ENCODE assay signal across 12 cellular contexts in genomic region chr15:56786966-56787365, GRCh38. TPM values are rescaled to one million over a fixed set of nuclear protein-coding genes. Genes with fewer than 3 reads are reported as not detected.
DNase-seq lines count a peak whose midpoint lies in the region; ATAC-seq and TF ChIP-seq lines count a peak whose summit lies in the region.
"Had no signal": no experiment of that assay in that cellular context is flagged by ENCODE, and none has a peak within 500 bp of the region (broad histone marks: within the 10 kb centered on the region; RNA-seq: fewer than 3 reads in every experiment).

No MANE protein-coding gene starts in this region.

- H3K9me3 Mint-ChIP-seq in activated CD4-positive, alpha-beta T cell treated with anti-CD3 and anti-CD28 coated beads, Interleukin-2, amount 10 ng/mL, durations not matched to agents 24 days and 14 days, result peaks cover 13% of the 10 kb centered on the region

- DNase-seq in activated CD4-positive, alpha-beta T cell treated with anti-CD3 and anti-CD28 coated beads, Interleukin-2, amount 10 ng/mL, durations not matched to agents 24 days and 14 days, result no peak
- no peak for DNase-seq in activated CD4-positive, alpha-beta T cell treated with anti-CD3 and anti-CD28 coated beads for 48 hours
- DNase-seq in foreskin fibroblast (peak; percentile 46 to 53), globus pallidus (ENCODE audit: low spot score) (no peak), mucosa of descending colon (no peak)
- DNase-seq: body of pancreas, NCI-H2227 treated with DMSO at 0.1 percent for 48 hours, occipital lobe had no signal

- H3K27ac Mint-ChIP-seq in activated CD4-positive, alpha-beta T cell treated with anti-CD3 and anti-CD28 coated beads, Interleukin-2, amount 10 ng/mL, durations not matched to agents 24 days and 14 days, result peak overlapping the region; percentile 74

- H3K4me3 ChIP-seq in foreskin fibroblast (ENCODE audit: low read depth in 1 of 2, low read length in 2 of 2) (no peak overlapping the region), mucosa of descending colon (no peak overlapping the region)
- H3K4me3 ChIP-seq: body of pancreas, tibial nerve had no signal

- no peaks in the 10 kb centered on the region for H3K4me1 ChIP-seq in mucosa of descending colon (ENCODE audit: low read depth)
- H3K4me1 ChIP-seq: body of pancreas, tibial nerve had no signal

- peaks cover 3% of the 10 kb centered on the region for H3K9me3 ChIP-seq in mucosa of descending colon
- H3K9me3 ChIP-seq: body of pancreas had no signal

- ATAC-seq in GM21381 (IDR thresholded peaks at IDR 0.05; ENCODE audit: unreplicated experiment), result peak; percentile 80
- ATAC-seq in HG03378 (IDR thresholded peaks at IDR 0.05; ENCODE audit: unreplicated experiment), result peak; percentile 83
- ATAC-seq in HG02759 (IDR thresholded peaks at IDR 0.05; ENCODE audit: unreplicated experiment), result no peak
- no peak for ATAC-seq in mucosa of descending colon
- ATAC-seq: body of pancreas had no signal

- peaks cover 12% of the 10 kb centered on the region for H3K36me3 Mint-ChIP-seq in activated CD4-positive, alpha-beta T cell treated with anti-CD3 and anti-CD28 coated beads, Interleukin-2, amount 10 ng/mL, durations not matched to agents 24 days and 14 days (ENCODE audit: low read depth)

- peaks cover 15% of the 10 kb centered on the region for H3K4me1 Mint-ChIP-seq in activated CD4-positive, alpha-beta T cell treated with anti-CD3 and anti-CD28 coated beads, Interleukin-2, amount 10 ng/mL, durations not matched to agents 24 days and 14 days

- TF ChIP-seq CTCF in foreskin fibroblast (IDR thresholded peaks at IDR 0.05; ENCODE audit: low read depth, low read length) (no peak), mucosa of descending colon (IDR thresholded peaks at IDR 0.05) (no peak)

- no peaks in the 10 kb centered on the region for H3K27me3 Mint-ChIP-seq in activated CD4-positive, alpha-beta T cell treated with anti-CD3 and anti-CD28 coated beads, Interleukin-2, amount 10 ng/mL, durations not matched to agents 24 days and 14 days

- intact Hi-C loops in activated CD4-positive, alpha-beta T cell treated with anti-CD3 and anti-CD28 coated beads, Interleukin-2, amount 10 ng/mL, durations not matched to agents 24 days and 14 days (cut with micrococcal nuclease), result loop anchor here (1.0 to 10.0 kb wide), 5 partner anchors 18 to 542 kb away; partner anchors contain the start of genes RFX7, TCF12 and ZNF280D
- intact Hi-C loops in mucosa of descending colon (cut with DNase I, micrococcal nuclease), result no loop called here

- H3K36me3 ChIP-seq in mucosa of descending colon (ENCODE audit: low read depth), result no peaks in the 10 kb centered on the region
- H3K36me3 ChIP-seq: tibial nerve had no signal

- peak overlapping the region; percentile 42 for H3K4me3 Mint-ChIP-seq in activated CD4-positive, alpha-beta T cell treated with anti-CD3 and anti-CD28 coated beads, Interleukin-2, amount 10 ng/mL, durations not matched to agents 24 days and 14 days

RNA-seq across cellular contexts. Expression of gene ZNF280D, which starts 53.7 kb away (rescaled TPM):
- total RNA-seq in activated CD4-positive, alpha-beta T cell treated with anti-CD3 and anti-CD28 coated beads, Interleukin-2, amount 10 ng/mL, durations not matched to agents 24 days and 14 days, result 25.9 and 26.2 TPM in 2 replicates
- 10 to 100 TPM; 29.6 to 51.0 (median 39.8) TPM for total RNA-seq in mucosa of descending colon

Comparison
In these comparisons a context has a peak if more than half of its experiments do, and no peak if none do; other contexts are left out.
1. DNase-seq: peak in foreskin fibroblast (2 of 2); none in activated CD4-positive, alpha-beta T cell treated with anti-CD3 and anti-CD28 coated beads, Interleukin-2, amount 10 ng/mL, durations not matched to agents 24 days and 14 days (single experiment), activated CD4-positive, alpha-beta T cell treated with anti-CD3 and anti-CD28 coated beads for 48 hours (single experiment), globus pallidus (single experiment) and mucosa of descending colon (0 of 3).
2. ATAC-seq: peak in GM21381 (single experiment) and HG03378 (single experiment); none in HG02759 (single experiment) and mucosa of descending colon (single experiment).